ENCODE assay signal across 18 cellular contexts in the genomic region with DNA sequence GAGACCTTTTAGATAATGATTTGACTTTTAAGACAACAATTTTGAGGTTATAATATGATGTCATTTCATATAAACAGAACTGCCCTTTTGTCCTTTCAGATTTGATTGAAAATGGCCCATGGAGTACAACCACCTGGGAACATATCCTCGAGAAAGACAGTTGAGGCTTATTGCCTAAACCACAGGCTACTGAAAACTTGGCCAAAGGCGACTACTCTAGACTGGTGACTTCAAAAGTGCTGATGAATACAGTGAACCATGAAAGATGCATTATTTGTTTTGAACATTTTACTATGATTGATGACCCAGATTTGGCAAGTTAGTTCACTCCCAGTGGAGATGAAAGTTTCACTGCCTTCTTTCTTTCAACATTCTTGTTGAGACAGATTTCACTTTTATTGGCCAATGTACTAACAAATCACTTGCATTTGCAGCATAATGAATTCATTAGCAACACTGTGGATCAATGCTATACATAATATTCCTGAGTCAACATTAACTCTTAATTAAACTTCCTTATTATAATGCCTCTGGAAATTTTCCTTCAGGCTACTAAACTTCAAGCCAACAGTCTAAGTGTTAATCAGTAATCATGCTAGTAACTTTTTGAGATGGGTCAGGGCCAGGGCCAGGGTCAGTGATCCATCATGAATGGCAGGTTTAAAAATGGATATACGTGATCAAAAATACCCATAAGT.
DNase-seq lines count a peak whose midpoint lies in the region; ATAC-seq and TF ChIP-seq lines count a peak whose summit lies in the region.
"Had no signal": no experiment of that assay in that cellular context is flagged by ENCODE, and none has a peak within 500 bp of the region (broad histone marks: within the 10 kb centered on the region; RNA-seq: fewer than 3 reads in every experiment).

No MANE protein-coding gene starts in this region.

- DNase-seq in Right ventricle myocardium inferior (ENCODE audit: missing footprints) (no peak), right atrium auricular region (ENCODE audit: low spot score) (no peak), adipocyte (ENCODE audit: low read depth) (peak; percentile 17), foreskin melanocyte (peak; percentile 89), aorta (no peak), DMS53 (lab: John Stamatoyannopoulos, UW) (no peak), superior temporal gyrus (ENCODE audit: extremely low spot score) (no peak), RKO (ENCODE audit: low spot score) (no peak)
- DNase-seq: activated CD4-positive, alpha-beta T cell treated with anti-CD3 and anti-CD28 coated beads, Interleukin-2, amount 50 U/mL, for 4 hours; brain microvascular endothelial cell; DMS 273 treated with DMSO at 0.1 percent for 48 hours; NCI-H345; RPMI8226; small intestine; T1000 had no signal

- H3K9ac ChIP-seq in adipocyte (ENCODE audit: low read length), result no peak overlapping the region
- H3K9ac ChIP-seq: neural progenitor cell had no signal

- ATAC-seq in Right ventricle myocardium inferior (peak; percentile 64), aorta (ENCODE audit: low FRiP score) (peak; percentile 49)
- ATAC-seq: left lobe of liver had no signal

- H3K4me3 ChIP-seq in right atrium auricular region (no peak overlapping the region), adipocyte (ENCODE audit: low read length) (peak overlapping the region; percentile 10), aorta (ENCODE audit: low read length in 2 of 2) (no peak overlapping the region)
- H3K4me3 ChIP-seq: hepatocyte, neural progenitor cell had no signal

- intact Hi-C loops in Right ventricle myocardium inferior (cut with DNase I) (no loop called here), aorta (cut with DNase I) (no loop called here)

- H3K27ac ChIP-seq in right atrium auricular region, result no peak overlapping the region
- no peak overlapping the region for H3K27ac ChIP-seq in aorta (ENCODE audit: low read depth in 1 of 2, low read length in 2 of 2)
- H3K27ac ChIP-seq: brain microvascular endothelial cell, hepatocyte, neural progenitor cell had no signal

- H3K27me3 ChIP-seq in right atrium auricular region, result no peaks in the 10 kb centered on the region
- H3K27me3 ChIP-seq in adipocyte (replicated peaks; ENCODE audit: control insufficient read depth, insufficient read depth, low read length), result no peaks in the 10 kb centered on the region
- H3K27me3 ChIP-seq in aorta (ENCODE audit: control insufficient read depth in 1 of 2, insufficient read depth in 2 of 2, low read length in 1 of 2), result no peaks in the 10 kb centered on the region
- H3K27me3 ChIP-seq: brain microvascular endothelial cell, hepatocyte, neural progenitor cell had no signal

- H3K36me3 ChIP-seq in right atrium auricular region, result no peaks in the 10 kb centered on the region
- no peaks in the 10 kb centered on the region for H3K36me3 ChIP-seq in adipocyte (ENCODE audit: control insufficient read depth, insufficient read depth, low read length, severe bottlenecking)
- H3K36me3 ChIP-seq in aorta (ENCODE audit: control insufficient read depth in 1 of 2, insufficient read depth in 2 of 2, low read length in 1 of 2), result no peaks in the 10 kb centered on the region
- H3K36me3 ChIP-seq: brain microvascular endothelial cell, neural progenitor cell had no signal

- TF ChIP-seq CTCF in right atrium auricular region (IDR thresholded peaks at IDR 0.05), result no peak

- 47 to 54% methylated on average over 3 of the region's 3 CpGs for WGBS in aorta, 2 donors

- H3K9me3 ChIP-seq in right atrium auricular region, result no peaks in the 10 kb centered on the region
- no peaks in the 10 kb centered on the region for H3K9me3 ChIP-seq in adipocyte (ENCODE audit: control insufficient read depth, low read length)
- no peaks in the 10 kb centered on the region for H3K9me3 ChIP-seq in aorta (ENCODE audit: control insufficient read depth, low read length)

- H3K4me1 ChIP-seq in right atrium auricular region (no peaks in the 10 kb centered on the region), adipocyte (ENCODE audit: control insufficient read depth, insufficient read depth, low read length) (peaks cover 45% of the 10 kb centered on the region), aorta (ENCODE audit: control insufficient read depth in 1 of 2, insufficient read depth in 2 of 2, low read length in 2 of 2) (no peaks in the 10 kb centered on the region)
- H3K4me1 ChIP-seq: neural progenitor cell had no signal

Comparison
In these comparisons a context has a peak if more than half of its experiments do, and no peak if none do; other contexts are left out.
1. DNase-seq: peak in adipocyte (single experiment) and foreskin melanocyte (single experiment); none in Right ventricle myocardium inferior (single experiment), right atrium auricular region (single experiment), aorta (0 of 2), DMS53 (single experiment), superior temporal gyrus (single experiment) and RKO (single experiment).